ENCODE assay signal across 8 cellular contexts in genomic region chr7:44491229-44491628, GRCh38. TPM values are rescaled to one million over a fixed set of nuclear protein-coding genes. Genes with fewer than 3 reads are reported as not detected.
A peak's percentile ranks its signal among the peaks of the same experiment; 100 is the strongest.
DNase-seq lines count a peak whose midpoint lies in the region; ATAC-seq and TF ChIP-seq lines count a peak whose summit lies in the region.

No MANE protein-coding gene starts in this region.

- peaks cover 0 to 14% (median 0%) of the 10 kb centered on the region in 3 donors for H3K36me3 Mint-ChIP-seq in naive thymus-derived CD8-positive, alpha-beta T cell

- peak overlapping the region; percentile 83 to 99 (median 94) for H3K4me3 Mint-ChIP-seq in naive thymus-derived CD8-positive, alpha-beta T cell

- H3K9ac ChIP-seq in KMS-11 = peak overlapping the region; percentile 97; the same call in 1 of the 2 replicates

- no peaks in the 10 kb centered on the region for H3K9me3 Mint-ChIP-seq in naive thymus-derived CD8-positive, alpha-beta T cell

- peaks cover 35% of the 10 kb centered on the region for H3K79me2 ChIP-seq in KMS-11 (ENCODE audit: insufficient read depth, low read depth)

- TF ChIP-seq CTCF in BE2C (IDR thresholded peaks at IDR 0.05; ENCODE audit: low read depth, low read length) = no peak
- no peak for TF ChIP-seq CTCF in KMS-11 (conservative IDR thresholded peaks at IDR 0.05; ENCODE audit: low read depth, low read length)
- no peak for TF ChIP-seq CTCF in choroid plexus epithelial cell (conservative IDR thresholded peaks at IDR 0.05; ENCODE audit: low read depth, low read length)

- H3K9me3 ChIP-seq in BE2C = no peaks in the 10 kb centered on the region

- H3K27ac Mint-ChIP-seq in naive thymus-derived CD8-positive, alpha-beta T cell = peak overlapping the region; percentile 89 to 100 (median 97)

- POLR2A ChIA-PET in naive thymus-derived CD8-positive, alpha-beta T cell (lab: Charles Lee) = interaction anchor here (1.2 to 3.7 kb wide), 11 partner anchors 30 to 410 kb away, joined by 3 to 37 read pairs (median 12); partner anchors contain the start of genes DDX56, H2AZ2, OGDH and TMED4

- H3K4me2 ChIP-seq in KMS-11 = peak overlapping the region; percentile 92

- H3K27me3 Mint-ChIP-seq in naive thymus-derived CD8-positive, alpha-beta T cell = peaks cover 0 to 5% (median 2%) of the 10 kb centered on the region in 5 donors

- peaks cover 24 to 44% (median 42%) of the 10 kb centered on the region in 4 donors for H3K4me1 Mint-ChIP-seq in naive thymus-derived CD8-positive, alpha-beta T cell

- peak overlapping the region; percentile 66 for H2AFZ ChIP-seq in KMS-11 (ENCODE audit: low read depth)

- H3K36me3 ChIP-seq in BE2C = peaks cover 6% of the 10 kb centered on the region; the same call in 1 of the 2 replicates
- no peaks in the 10 kb centered on the region for H3K36me3 ChIP-seq in KMS-11 (ENCODE audit: insufficient read depth)

- H3K27me3 ChIP-seq in BE2C = peaks cover 10% of the 10 kb centered on the region; the same call in 1 of the 2 replicates
- no peaks in the 10 kb centered on the region for H3K27me3 ChIP-seq in KMS-11 (ENCODE audit: insufficient read depth, low read depth)

- DNase-seq in BE2C = no peak
- no peak for DNase-seq in choroid plexus epithelial cell (ENCODE audit: low read depth)
- no peak for DNase-seq in naive thymus-derived CD8-positive, alpha-beta T cell
- no peak for DNase-seq in retina
- no peak for DNase-seq in D341Med (ENCODE audit: low spot score)
- no peak for DNase-seq in superior temporal gyrus (ENCODE audit: extremely low spot score)

- H3K27ac ChIP-seq in KMS-11 = peak overlapping the region; percentile 94

- H3K4me1 ChIP-seq in BE2C = no peaks in the 10 kb centered on the region
- H3K4me1 ChIP-seq in KMS-11 (ENCODE audit: low read depth, poor library complexity, severe bottlenecking) = peaks cover 21% of the 10 kb centered on the region

- peak overlapping the region; percentile 79 for H3K4me3 ChIP-seq in BE2C (ENCODE audit: low read depth, low read length)
- H3K4me3 ChIP-seq in KMS-11 (IDR thresholded peaks at IDR 0.05; ENCODE audit: insufficient read depth, low read depth, low read length) = no peak overlapping the region
- H3K4me3 ChIP-seq in choroid plexus epithelial cell (ENCODE audit: low read depth, low read length) = peak overlapping the region; percentile 77

- ATAC-seq in naive thymus-derived CD8-positive, alpha-beta T cell = no peak
- no peak for ATAC-seq in GM19324 (IDR thresholded peaks at IDR 0.05; ENCODE audit: low FRiP score, unreplicated experiment)

- H4K20me1 ChIP-seq in KMS-11 (ENCODE audit: insufficient read depth) = no peaks in the 10 kb centered on the region

RNA-seq across cellular contexts. Expression of gene NUDCD3, which starts 0.8 kb away (rescaled TPM):
- 180 TPM for polyA plus RNA-seq in BE2C (2012; ENCODE audit: insufficient read depth, insufficient read length, low read depth)
- total RNA-seq in naive thymus-derived CD8-positive, alpha-beta T cell = 100 to 1,000 TPM; 111 to 118 TPM
- 10 to 100 TPM; 54.6 to 69.4 (median 59.6) TPM for polyA plus RNA-seq in naive thymus-derived CD8-positive, alpha-beta T cell

RNA-seq across cellular contexts. Expression of gene NPC1L1, which starts 49.9 kb away (rescaled TPM):
- not detected for polyA plus RNA-seq in BE2C (2012; ENCODE audit: insufficient read depth, insufficient read length, low read depth)
- under 1 TPM; 0.13 to 0.16 TPM for total RNA-seq in naive thymus-derived CD8-positive, alpha-beta T cell
- polyA plus RNA-seq in naive thymus-derived CD8-positive, alpha-beta T cell = not detected
